18 cellular contexts compared by ENCODE assay signal in the genomic region with DNA sequence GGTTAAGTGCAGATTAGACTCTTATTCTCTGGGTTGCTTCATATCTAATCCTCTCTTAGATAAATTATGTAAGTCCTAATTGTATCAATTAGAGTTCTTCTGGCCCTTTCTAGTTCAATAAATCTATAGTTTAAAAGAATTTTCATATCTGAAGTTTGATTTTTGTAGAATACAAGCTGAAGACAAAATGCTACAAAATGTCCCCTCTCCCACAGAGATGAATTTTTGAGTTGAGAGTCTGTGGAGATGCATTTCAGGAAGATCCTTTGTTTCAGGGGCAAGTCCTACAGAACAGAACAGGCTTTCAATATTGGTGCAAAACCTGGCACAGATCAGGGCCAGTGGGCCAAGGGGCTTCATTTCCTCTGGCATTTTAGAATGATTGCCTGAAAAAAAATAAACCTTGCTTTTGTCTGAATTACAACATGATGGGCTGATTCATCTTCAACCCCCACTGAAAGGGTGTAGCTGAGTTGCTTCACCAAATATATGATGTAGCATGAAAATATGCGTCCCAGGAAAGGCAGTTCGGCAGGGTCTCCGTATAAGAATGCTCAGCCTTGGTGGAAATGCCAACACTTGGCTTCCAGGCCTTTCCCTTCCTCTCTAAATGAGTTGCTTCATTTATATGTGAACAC. TPM values are rescaled to one million over a fixed set of nuclear protein-coding genes. Genes with fewer than 3 reads are reported as not detected.
DNase-seq lines count a peak whose midpoint lies in the region; ATAC-seq, FAIRE-seq and TF ChIP-seq lines count a peak whose summit lies in the region.
"Had no signal": no experiment of that assay in that cellular context is flagged by ENCODE, and none has a peak within 500 bp of the region (broad histone marks: within the 10 kb centered on the region; RNA-seq: fewer than 3 reads in every experiment).

No MANE protein-coding gene starts in this region.

- H3K9me3 Mint-ChIP-seq in activated CD4-positive, alpha-beta T cell treated with anti-CD3 and anti-CD28 coated beads, Interleukin-2, amount 10 ng/mL, durations not matched to agents 24 days and 14 days: peaks cover 3% of the 10 kb centered on the region

- peaks cover 38% of the 10 kb centered on the region for H3K4me1 ChIP-seq in osteoblast (ENCODE audit: insufficient read depth, low read length)
- H3K4me1 ChIP-seq: prostate gland had no signal

- no peaks in the 10 kb centered on the region for H4K20me1 ChIP-seq in osteoblast (ENCODE audit: insufficient read depth, low read length)

- no peaks in the 10 kb centered on the region for H3K4me1 Mint-ChIP-seq in activated CD4-positive, alpha-beta T cell treated with anti-CD3 and anti-CD28 coated beads, Interleukin-2, amount 10 ng/mL, durations not matched to agents 24 days and 14 days
- H3K4me1 Mint-ChIP-seq: CD8-positive, alpha-beta memory T cell; mesothelial cell of epicardium had no signal

- H3K9me3 ChIP-seq in osteoblast (ENCODE audit: low read depth, low read length): no peaks in the 10 kb centered on the region
- H3K9me3 ChIP-seq: prostate gland had no signal

- no peak for FAIRE-seq in RCC 7860 (lab: Jason Lieb, UNC)

- no peak for TF ChIP-seq CTCF in BJ (IDR thresholded peaks at IDR 0.05; ENCODE audit: insufficient read depth, low read depth, low read length)
- no peak for TF ChIP-seq CTCF in osteoblast (IDR thresholded peaks at IDR 0.05; ENCODE audit: extremely low read depth, low read depth, low read length)

- H3K4me3 ChIP-seq in BJ (ENCODE audit: low read depth, low read length): no peak overlapping the region
- no peak overlapping the region for H3K4me3 ChIP-seq in osteoblast (ENCODE audit: insufficient read depth, low read length)
- H3K4me3 ChIP-seq: prostate gland had no signal

- H3K27ac Mint-ChIP-seq in activated CD4-positive, alpha-beta T cell treated with anti-CD3 and anti-CD28 coated beads, Interleukin-2, amount 10 ng/mL, durations not matched to agents 24 days and 14 days: no peak overlapping the region
- H3K27ac Mint-ChIP-seq: activated naive CD8-positive, alpha-beta T cell treated with anti-CD3 and anti-CD28 coated beads, Interleukin-2, amount 50 U/mL, for 24 hours; mesothelial cell of epicardium; stimulated activated naive B cell treated with anti-CD40 and anti-IgM and Interleukin-4, amounts not matched to agents 10 μg/mL and 1 μg/mL and 100 μg/mL, for 72 hours had no signal

- H3K27me3 ChIP-seq in BJ (ENCODE audit: control insufficient read depth, insufficient read depth, low read length) (no peaks in the 10 kb centered on the region), osteoblast (ENCODE audit: insufficient read depth, low read length) (no peaks in the 10 kb centered on the region)

- peak overlapping the region; percentile 73 for H2AFZ ChIP-seq in osteoblast (ENCODE audit: low read length)

- no peaks in the 10 kb centered on the region for H3K79me2 ChIP-seq in osteoblast (ENCODE audit: insufficient read depth, low read length)

- H3K36me3 Mint-ChIP-seq in activated CD4-positive, alpha-beta T cell treated with anti-CD3 and anti-CD28 coated beads, Interleukin-2, amount 10 ng/mL, durations not matched to agents 24 days and 14 days (ENCODE audit: low read depth): no peaks in the 10 kb centered on the region

- peak overlapping the region; percentile 64 for H3K4me2 ChIP-seq in osteoblast (ENCODE audit: insufficient read depth, low read length)

- ATAC-seq in GM18520 (IDR thresholded peaks at IDR 0.05; ENCODE audit: unreplicated experiment): no peak
- ATAC-seq: activated naive CD8-positive, alpha-beta T cell treated with anti-CD3 and anti-CD28 coated beads, Interleukin-2, amount 50 U/mL, for 24 hours; Right ventricle myocardium inferior; stimulated activated naive B cell treated with anti-CD40 and anti-IgM and Interleukin-4, amounts not matched to agents 10 μg/mL and 1 μg/mL and 100 μg/mL, for 72 hours had no signal

- CTCF ChIA-PET in BJ (lab: Yijun Ruan, JAX): interaction anchor here (2.4 kb wide), 1 partner anchor 91 kb away, joined by 6 read pairs; no protein-coding TSS in a partner anchor

- DNase-seq in BJ (ENCODE audit: low read depth): peak; percentile 51
- DNase-seq in RCC 7860 (ENCODE audit: low spot score): peak; percentile 44
- peak; percentile 41 for DNase-seq in epidermal melanocyte (ENCODE audit: insufficient read length, low spot score)
- peak; percentile 91 for DNase-seq in osteoblast (ENCODE audit: insufficient read length, low spot score, missing footprints)
- DNase-seq in NCI-H1417 treated with DMSO at 0.1 percent for 48 hours (lab: John Stamatoyannopoulos, UW): no peak
- DNase-seq in activated CD4-positive, alpha-beta T cell treated with anti-CD3 and anti-CD28 coated beads, Interleukin-2, amount 10 ng/mL, durations not matched to agents 24 days and 14 days: no peak
- DNase-seq in T-helper 9 cell: no peak
- DNase-seq: activated naive CD8-positive, alpha-beta T cell treated with anti-CD3 and anti-CD28 coated beads, Interleukin-2, amount 50 U/mL, for 24 hours; CD8-positive, alpha-beta memory T cell; effector CD4-positive, alpha-beta T cell; MV-4-11; NCI-H510A; stimulated activated CD4-positive, alpha-beta T cell treated with anti-CD3 and anti-CD28 coated beads, Interleukin-2, amount 100 ng/mL, for 48 hours; stimulated activated naive B cell treated with anti-CD40 and anti-IgM and Interleukin-4, amounts not matched to agents 10 μg/mL and 1 μg/mL and 100 μg/mL, for 72 hours had no signal

- intact Hi-C loops in activated CD4-positive, alpha-beta T cell treated with anti-CD3 and anti-CD28 coated beads, Interleukin-2, amount 10 ng/mL, durations not matched to agents 24 days and 14 days (cut with micrococcal nuclease): no loop called here

- H3K36me3 ChIP-seq in BJ (ENCODE audit: control insufficient read depth, insufficient read depth, low read length) (no peaks in the 10 kb centered on the region), osteoblast (ENCODE audit: insufficient read depth, low read length) (no peaks in the 10 kb centered on the region)
- H3K36me3 ChIP-seq: prostate gland had no signal

- H3K4me3 Mint-ChIP-seq in activated CD4-positive, alpha-beta T cell treated with anti-CD3 and anti-CD28 coated beads, Interleukin-2, amount 10 ng/mL, durations not matched to agents 24 days and 14 days: no peak overlapping the region
- H3K4me3 Mint-ChIP-seq: activated naive CD8-positive, alpha-beta T cell treated with anti-CD3 and anti-CD28 coated beads, Interleukin-2, amount 50 U/mL, for 24 hours; CD8-positive, alpha-beta memory T cell; mesothelial cell of epicardium; stimulated activated naive B cell treated with anti-CD40 and anti-IgM and Interleukin-4, amounts not matched to agents 10 μg/mL and 1 μg/mL and 100 μg/mL, for 72 hours had no signal

- POLR2A ChIA-PET in BJ (lab: Charles Lee): no interaction called here

- peak overlapping the region; percentile 95 for H3K27ac ChIP-seq in osteoblast (ENCODE audit: low read depth, low read length)
- H3K27ac ChIP-seq: prostate gland had no signal

- H3K27me3 Mint-ChIP-seq in activated CD4-positive, alpha-beta T cell treated with anti-CD3 and anti-CD28 coated beads, Interleukin-2, amount 10 ng/mL, durations not matched to agents 24 days and 14 days: no peaks in the 10 kb centered on the region

RNA-seq across cellular contexts. Expression of a gene that starts 6.4 kb away (rescaled TPM):
- 137 and 240 TPM in 2 replicates for polyA plus RNA-seq in BJ (2011; rRNA removed)
- polyA minus RNA-seq in BJ (2011; rRNA and poly(A)+ RNA removed): 158 and 171 TPM in 2 replicates
- 316 and 317 TPM in 2 replicates for total RNA-seq in osteoblast
- 243 and 245 TPM in 2 replicates for total RNA-seq in activated CD4-positive, alpha-beta T cell treated with anti-CD3 and anti-CD28 coated beads, Interleukin-2, amount 10 ng/mL, durations not matched to agents 24 days and 14 days

Comparison
In these comparisons a context has a peak if more than half of its experiments do, and no peak if none do; other contexts are left out.
1. DNase-seq: peak in BJ (single experiment), RCC 7860 (single experiment), epidermal melanocyte (single experiment) and osteoblast (single experiment); none in NCI-H1417 treated with DMSO at 0.1 percent for 48 hours (single experiment), activated CD4-positive, alpha-beta T cell treated with anti-CD3 and anti-CD28 coated beads, Interleukin-2, amount 10 ng/mL, durations not matched to agents 24 days and 14 days (single experiment) and T-helper 9 cell (single experiment).